25 cellular contexts compared by ENCODE assay signal in genomic region chr11:38948392-38948791, GRCh38.
"Had no signal": no experiment of that assay in that cellular context is flagged by ENCODE, and none has a peak within 500 bp of the region (broad histone marks: within the 10 kb centered on the region; RNA-seq: fewer than 3 reads in every experiment).

No MANE protein-coding gene starts in this region.

- DNase-seq: hippocampal formation; immature natural killer cell; kidney; left colon; left lung; lower lobe of right lung; mammary epithelial cell; mesenchymal stem cell; naive thymus-derived CD8-positive, alpha-beta T cell; nucleus accumbens; pancreas; posterior cingulate gyrus; retina; right cardiac atrium; sigmoid colon; small intestine; spleen; stimulated activated CD4-positive, alpha-beta T cell treated with anti-CD3 and anti-CD28 coated beads, Interleukin-4, amount 100 ng/mL, for 24 hours; stimulated activated naive CD4-positive, alpha-beta T cell; tibial artery; trophoblast cell; upper lobe of right lung had no signal

- H3K4me3 ChIP-seq: left lung, lower lobe of right lung, pancreas, prostate gland, sigmoid colon, spleen, suprapubic skin, thoracic aorta, tibial artery, upper lobe of right lung had no signal

- H3K27ac ChIP-seq: left lung, lower lobe of right lung, pancreas, prostate gland, sigmoid colon, spleen, suprapubic skin, thoracic aorta, tibial artery, upper lobe of right lung had no signal

- H3K4me1 ChIP-seq: left lung, lower lobe of right lung, pancreas, prostate gland, sigmoid colon, spleen, tibial artery, upper lobe of right lung had no signal

- H3K27me3 ChIP-seq: left lung, pancreas, sigmoid colon, spleen, suprapubic skin, tibial artery, upper lobe of right lung had no signal

- H3K9me3 ChIP-seq: pancreas, prostate gland, sigmoid colon, suprapubic skin, thoracic aorta had no signal

- H3K36me3 ChIP-seq: left lung, lower lobe of right lung, pancreas, prostate gland, sigmoid colon, spleen, suprapubic skin, thoracic aorta, tibial artery, upper lobe of right lung had no signal
